Comparison of ENCODE assay signal across 18 cellular contexts in genomic region chr6:53280207-53280606, GRCh38.
DNase-seq lines count a peak whose midpoint lies in the region; ATAC-seq and TF ChIP-seq lines count a peak whose summit lies in the region.
"Had no signal": no experiment of that assay in that cellular context is flagged by ENCODE, and none has a peak within 500 bp of the region (broad histone marks: within the 10 kb centered on the region; RNA-seq: fewer than 3 reads in every experiment).

No MANE protein-coding gene starts in this region.

- no peaks in the 10 kb centered on the region for H3K79me2 ChIP-seq in PC-3 (ENCODE audit: low read length)

- H3K27me3 Mint-ChIP-seq in CD4-positive, CD25-positive, alpha-beta regulatory T cell, result no peaks in the 10 kb centered on the region
- no peaks in the 10 kb centered on the region for H3K27me3 Mint-ChIP-seq in activated B cell treated with CpG ODN at 0.5 μM for 24 hours

- no peaks in the 10 kb centered on the region for H3K27me3 ChIP-seq in BLaER1
- H3K27me3 ChIP-seq in CD4-positive, CD25-positive, alpha-beta regulatory T cell (ENCODE audit: control insufficient read depth, insufficient read depth, low read length), result no peaks in the 10 kb centered on the region
- H3K27me3 ChIP-seq in PC-3 (ENCODE audit: low read length), result no peaks in the 10 kb centered on the region
- H3K27me3 ChIP-seq: adrenal gland, colonic mucosa, neural progenitor cell, upper lobe of left lung had no signal

- H3K4me3 ChIP-seq in BLaER1, result no peak overlapping the region
- H3K4me3 ChIP-seq in CD4-positive, CD25-positive, alpha-beta regulatory T cell (ENCODE audit: low read depth, low read length), result no peak overlapping the region
- no peak overlapping the region for H3K4me3 ChIP-seq in PC-3 (ENCODE audit: low read length)
- H3K4me3 ChIP-seq: adrenal gland, colonic mucosa, neural progenitor cell, skin epidermis, upper lobe of left lung had no signal

- H4K20me1 ChIP-seq in BLaER1 (no peaks in the 10 kb centered on the region; the same call in 1 of the 2 replicates), PC-3 (ENCODE audit: low read length) (no peaks in the 10 kb centered on the region)

- no TSS peak for BruUV-seq in PC-3 (replicated peaks; lab: Mats Ljungman, UMichigan)

- H3K36me3 ChIP-seq in BLaER1 (peaks cover 49% of the 10 kb centered on the region; the same call in 1 of the 2 replicates), PC-3 (ENCODE audit: low read depth, low read length) (peaks cover 6% of the 10 kb centered on the region; the same call in 1 of the 2 replicates)
- peaks cover 42% of the 10 kb centered on the region for H3K36me3 ChIP-seq in CD4-positive, CD25-positive, alpha-beta regulatory T cell (ENCODE audit: control insufficient read depth, insufficient read depth, low read length)
- H3K36me3 ChIP-seq: colonic mucosa, neural progenitor cell had no signal

- intact Hi-C loops in activated B cell treated with CpG ODN at 0.5 μM for 24 hours (cut with micrococcal nuclease) (loop anchor here (1.0 kb wide), 1 partner anchor 35 kb away; no protein-coding TSS in a partner anchor), PC-3 (cut with micrococcal nuclease) (no loop called here)

- no peak overlapping the region for H3K9ac ChIP-seq in BLaER1
- no peak overlapping the region for H3K9ac ChIP-seq in PC-3 (ENCODE audit: low read length)
- H3K9ac ChIP-seq: neural progenitor cell had no signal

- DNase-seq in CD4-positive, CD25-positive, alpha-beta regulatory T cell, result no peak
- peak; percentile 25 for DNase-seq in NCI-H1417 treated with DMSO at 0.1 percent for 48 hours (lab: John Stamatoyannopoulos, UW)
- no peak for DNase-seq in activated B cell treated with CpG ODN at 0.5 μM for 24 hours
- no peak for DNase-seq in PC-3
- DNase-seq: activated CD4-positive, alpha-beta T cell treated with anti-CD3 and anti-CD28 coated beads for 4 hours; activated CD8-positive, alpha-beta memory T cell treated with anti-CD3 and anti-CD28 coated beads, Interleukin-2, amount 50 U/mL, for 48 hours; activated effector memory CD4-positive, alpha-beta T cell treated with anti-CD3 and anti-CD28 coated beads, Interleukin-2, amount 50 U/mL, for 16 hours; adrenal gland; colonic mucosa; NCI-H1436 treated with DMSO at 0.1 percent for 48 hours; NCI-H2227 treated with DMSO at 0.1 percent for 48 hours; upper lobe of left lung had no signal

- peaks cover 0 to 2% (median 0%) of the 10 kb centered on the region in 7 donors for H3K9me3 Mint-ChIP-seq in CD4-positive, CD25-positive, alpha-beta regulatory T cell
- H3K9me3 Mint-ChIP-seq in activated B cell treated with CpG ODN at 0.5 μM for 24 hours, result no peaks in the 10 kb centered on the region
- H3K9me3 Mint-ChIP-seq: neural progenitor cell had no signal

- H3F3A ChIP-seq in PC-3 (ENCODE audit: low read length, unreplicated experiment), result no peaks in the 10 kb centered on the region

- peaks cover 44 to 76% (median 68%) of the 10 kb centered on the region in 4 donors for H3K4me1 Mint-ChIP-seq in CD4-positive, CD25-positive, alpha-beta regulatory T cell
- peaks cover 79% of the 10 kb centered on the region for H3K4me1 Mint-ChIP-seq in activated B cell treated with CpG ODN at 0.5 μM for 24 hours

- POLR2A ChIA-PET in activated B cell treated with CpG ODN at 0.5 μM for 24 hours (lab: Charles Lee), result interaction anchor here (0.6 to 2.0 kb wide), 5 partner anchors 29 to 106 kb away, joined by 3 to 8 read pairs (median 5); no protein-coding TSS in a partner anchor
- POLR2A ChIA-PET in PC-3 (lab: Charles Lee; ENCODE audit: unreplicated experiment), result no interaction called here

- H3K4me2 ChIP-seq in BLaER1 (peak overlapping the region; percentile 75), PC-3 (ENCODE audit: low read length) (no peak overlapping the region)
- H3K4me2 ChIP-seq: neural progenitor cell had no signal

- CTCF ChIA-PET in activated B cell treated with CpG ODN at 0.5 μM for 24 hours (lab: Charles Lee), result interaction anchor here (1.3 to 2.1 kb wide), 2 partner anchors 11 to 204 kb away, joined by 3 to 6 read pairs; no protein-coding TSS in a partner anchor
- CTCF ChIA-PET in PC-3 (lab: Charles Lee), result no interaction called here

- H3K9me2 ChIP-seq in PC-3 (replicated peaks; ENCODE audit: low read length), result no peaks in the 10 kb centered on the region

- TF ChIP-seq CTCF in activated B cell treated with CpG ODN at 0.5 μM for 24 hours (IDR thresholded peaks at IDR 0.05), result no peak
- TF ChIP-seq CTCF in PC-3 (conservative IDR thresholded peaks at IDR 0.05; ENCODE audit: low read depth, low read length), result no peak

- H3K27ac ChIP-seq in BLaER1 (peak overlapping the region; percentile 58), PC-3 (ENCODE audit: low read length) (no peak overlapping the region)
- no peak overlapping the region for H3K27ac ChIP-seq in CD4-positive, CD25-positive, alpha-beta regulatory T cell (ENCODE audit: insufficient read depth, low read length, poor library complexity, severe bottlenecking)
- H3K27ac ChIP-seq: colonic mucosa, neural progenitor cell, skin epidermis, upper lobe of left lung had no signal

- H3K4me1 ChIP-seq in BLaER1 (peaks cover 100% of the 10 kb centered on the region), PC-3 (ENCODE audit: insufficient read depth, low read length) (no peaks in the 10 kb centered on the region)
- H3K4me1 ChIP-seq in CD4-positive, CD25-positive, alpha-beta regulatory T cell (ENCODE audit: control insufficient read depth, insufficient read depth, low read length, poor library complexity, severe bottlenecking), result peaks cover 53% of the 10 kb centered on the region
- H3K4me1 ChIP-seq: colonic mucosa had no signal

- H3K27ac Mint-ChIP-seq in CD4-positive, CD25-positive, alpha-beta regulatory T cell, result peak overlapping the region in 2 of 3 donors; percentile 78 to 80
- peak overlapping the region; percentile 80 for H3K27ac Mint-ChIP-seq in activated B cell treated with CpG ODN at 0.5 μM for 24 hours
- H3K27ac Mint-ChIP-seq: neural progenitor cell had no signal

- ATAC-seq in CD4-positive, CD25-positive, alpha-beta regulatory T cell (ENCODE audit: low read depth in 2 of 2), result no peak
- ATAC-seq in activated B cell treated with CpG ODN at 0.5 μM for 24 hours (ENCODE audit: low read depth) (peak; percentile 53), GM18520 (IDR thresholded peaks at IDR 0.05; ENCODE audit: unreplicated experiment) (no peak), HG02588 (IDR thresholded peaks at IDR 0.05; ENCODE audit: unreplicated experiment) (no peak), PC-3 (no peak)
- ATAC-seq: left lobe of liver had no signal

- no peak overlapping the region for H2AFZ ChIP-seq in PC-3 (ENCODE audit: low read length)
- H2AFZ ChIP-seq: neural progenitor cell had no signal

- H3K36me3 Mint-ChIP-seq in CD4-positive, CD25-positive, alpha-beta regulatory T cell, result peaks cover 54% of the 10 kb centered on the region
- peaks cover 71% of the 10 kb centered on the region for H3K36me3 Mint-ChIP-seq in activated B cell treated with CpG ODN at 0.5 μM for 24 hours (ENCODE audit: low read depth)

- H3K4me3 Mint-ChIP-seq in CD4-positive, CD25-positive, alpha-beta regulatory T cell, result peak overlapping the region in 2 of 4 donors; percentile 28 to 68
- H3K4me3 Mint-ChIP-seq in activated B cell treated with CpG ODN at 0.5 μM for 24 hours, result no peak overlapping the region
- H3K4me3 Mint-ChIP-seq: neural progenitor cell had no signal

- H3K9me3 ChIP-seq in BLaER1, result no peaks in the 10 kb centered on the region
- no peaks in the 10 kb centered on the region for H3K9me3 ChIP-seq in CD4-positive, CD25-positive, alpha-beta regulatory T cell (ENCODE audit: control insufficient read depth in 2 of 2, low read length in 2 of 2)
- no peaks in the 10 kb centered on the region for H3K9me3 ChIP-seq in PC-3 (ENCODE audit: low read length)
- H3K9me3 ChIP-seq: adrenal gland, colonic mucosa, upper lobe of left lung had no signal
